ENCODE assay signal across 22 cellular contexts in genomic region chr1:118881751-118882150, GRCh38.
"Had no signal": no experiment of that assay in that cellular context is flagged by ENCODE, and none has a peak within 500 bp of the region (broad histone marks: within the 10 kb centered on the region; RNA-seq: fewer than 3 reads in every experiment).

No MANE protein-coding gene starts in this region.

- H3K4me1 ChIP-seq: colonic mucosa, esophagus muscularis mucosa, foreskin keratinocyte, gastroesophageal sphincter, heart right ventricle, lower lobe of right lung, pancreas, right atrium auricular region, transverse colon, upper lobe of right lung, uterus had no signal

- H3K27me3 ChIP-seq: colonic mucosa, esophagus muscularis mucosa, foreskin keratinocyte, gastroesophageal sphincter, heart right ventricle, neutrophil, pancreas, right atrium auricular region, transverse colon, upper lobe of right lung, uterus had no signal

- DNase-seq: colonic mucosa; effector CD8-positive, alpha-beta T cell; endodermal cell; foreskin keratinocyte; glutamatergic neuron; heart right ventricle; hippocampal formation; left colon; left ventricle myocardium superior; lower lobe of right lung; naive B cell; pancreas; stimulated activated CD4-positive, alpha-beta T cell treated with anti-CD3 and anti-CD28 coated beads, Interleukin-4, amount 100 ng/mL, for 4 hours; stimulated activated naive B cell treated with anti-CD40 and anti-IgM and Interleukin-4, amounts not matched to agents 10 μg/mL and 1 μg/mL and 100 μg/mL, for 72 hours; transverse colon; upper lobe of right lung; uterus had no signal

- H3K9me3 ChIP-seq: colonic mucosa, esophagus muscularis mucosa, gastroesophageal sphincter, heart right ventricle, lower lobe of right lung, neutrophil, pancreas, right atrium auricular region, transverse colon, upper lobe of right lung, uterus had no signal

- H3K36me3 ChIP-seq: colonic mucosa, esophagus muscularis mucosa, gastroesophageal sphincter, heart right ventricle, lower lobe of right lung, neutrophil, pancreas, right atrium auricular region, transverse colon, upper lobe of right lung, uterus had no signal

- H3K27ac ChIP-seq: colonic mucosa, epithelial cell of prostate, esophagus muscularis mucosa, foreskin keratinocyte, gastroesophageal sphincter, heart right ventricle, lower lobe of right lung, neutrophil, pancreas, right atrium auricular region, transverse colon, upper lobe of right lung, uterus had no signal

- H3K4me3 ChIP-seq: colonic mucosa, esophagus muscularis mucosa, gastroesophageal sphincter, heart right ventricle, lower lobe of right lung, pancreas, right atrium auricular region, transverse colon, upper lobe of right lung, uterus had no signal
